20 cellular contexts compared by ENCODE assay signal in genomic region chr14:81537193-81537592, GRCh38. TPM values are rescaled to one million over a fixed set of nuclear protein-coding genes. Genes with fewer than 3 reads are reported as not detected.
A peak's percentile ranks its signal among the peaks of the same experiment; 100 is the strongest.
DNase-seq lines count a peak whose midpoint lies in the region; ATAC-seq and TF ChIP-seq lines count a peak whose summit lies in the region.
"Had no signal": no experiment of that assay in that cellular context is flagged by ENCODE, and none has a peak within 500 bp of the region (broad histone marks: within the 10 kb centered on the region; RNA-seq: fewer than 3 reads in every experiment).

No MANE protein-coding gene starts in this region.

- peaks cover 8 to 24% of the 10 kb centered on the region in 2 donors for H3K36me3 Mint-ChIP-seq in activated naive CD4-positive, alpha-beta T cell treated with anti-CD3 and anti-CD28 coated beads, Interleukin-2, amount 50 U/mL, for 72 hours

- DNase-seq in DMS53 (lab: John Stamatoyannopoulos, UW) = peak; percentile 73
- DNase-seq in hepatocyte (ENCODE audit: low spot score) = no peak
- DNase-seq in thoracic aorta (ENCODE audit: low spot score) = no peak
- no peak for DNase-seq in NCI-H748 treated with DMSO at 0.1 percent for 48 hours (lab: John Stamatoyannopoulos, UW)
- DNase-seq in activated naive CD4-positive, alpha-beta T cell treated with anti-CD3 and anti-CD28 coated beads, Interleukin-2, amount 50 U/mL, for 72 hours (ENCODE audit: low spot score in 2 of 2) = no peak
- DNase-seq in smooth muscle cell (lab: John Stamatoyannopoulos, UW; ENCODE audit: unreplicated experiment) = no peak
- DNase-seq: CD4-positive, CD25-positive, alpha-beta regulatory T cell; COR-L47; DMS 273 treated with DMSO at 0.1 percent for 48 hours; GM23248; H9; HFFc6; Kasumi-1; MG63; NCI-H1436 treated with DMSO at 0.1 percent for 48 hours; NCI-H2029 treated with DMSO at 0.1 percent for 48 hours; NCI-H524 treated with DMSO at 0.1 percent for 48 hours; OCI-M1 had no signal

- TF ChIP-seq CTCF in VCaP (conservative IDR thresholded peaks at IDR 0.05) (no peak), hepatocyte (IDR thresholded peaks at IDR 0.05; ENCODE audit: poor library complexity) (no peak), thoracic aorta (IDR thresholded peaks at IDR 0.05) (no peak), smooth muscle cell (IDR thresholded peaks at IDR 0.05; ENCODE audit: borderline replicate concordance, insufficient read depth, poor library complexity, severe bottlenecking) (no peak)

- H4K20me1 ChIP-seq in hepatocyte (ENCODE audit: insufficient read depth, poor library complexity, severe bottlenecking) (peaks cover 8% of the 10 kb centered on the region), smooth muscle cell (ENCODE audit: low read depth) (peaks cover 10% of the 10 kb centered on the region)

- H3K27ac Mint-ChIP-seq in activated naive CD4-positive, alpha-beta T cell treated with anti-CD3 and anti-CD28 coated beads, Interleukin-2, amount 50 U/mL, for 72 hours = no peak overlapping the region
- H3K27ac Mint-ChIP-seq: CD4-positive, CD25-positive, alpha-beta regulatory T cell; H9; HFFc6 had no signal

- no peak overlapping the region for H3K4me3 ChIP-seq in hepatocyte
- H3K4me3 ChIP-seq in thoracic aorta = no peak overlapping the region
- H3K4me3 ChIP-seq in smooth muscle cell = no peak overlapping the region
- H3K4me3 ChIP-seq: GM23248, MG63 had no signal

- H3K4me1 ChIP-seq in hepatocyte (ENCODE audit: insufficient read depth) (peaks cover 14% of the 10 kb centered on the region), thoracic aorta (ENCODE audit: control insufficient read depth in 1 of 2, low read depth in 2 of 2) (peaks cover 5 to 38% of the 10 kb centered on the region in 2 donors), smooth muscle cell (ENCODE audit: low read depth) (peaks cover 8% of the 10 kb centered on the region)

- H3F3A ChIP-seq in smooth muscle cell (ENCODE audit: low read depth) = no peaks in the 10 kb centered on the region

- ATAC-seq in thoracic aorta (ENCODE audit: insufficient number of reproducible peaks, low FRiP score, low read depth) = no peak
- ATAC-seq in activated naive CD4-positive, alpha-beta T cell treated with anti-CD3 and anti-CD28 coated beads, Interleukin-2, amount 50 U/mL, for 72 hours = no peak
- ATAC-seq: Right ventricle myocardium inferior had no signal

- peaks cover 4% of the 10 kb centered on the region in 2 donors for H3K9me3 Mint-ChIP-seq in activated naive CD4-positive, alpha-beta T cell treated with anti-CD3 and anti-CD28 coated beads, Interleukin-2, amount 50 U/mL, for 72 hours

- H3K36me3 ChIP-seq in hepatocyte (replicated peaks; ENCODE audit: insufficient read depth, low read depth) (no peaks in the 10 kb centered on the region), thoracic aorta (no peaks in the 10 kb centered on the region), smooth muscle cell (ENCODE audit: low read depth) (no peaks in the 10 kb centered on the region)
- H3K36me3 ChIP-seq: MG63 had no signal

- no peak overlapping the region for H3K9ac ChIP-seq in smooth muscle cell (ENCODE audit: low read depth)
- H3K9ac ChIP-seq: GM23248 had no signal

- H3K79me2 ChIP-seq in hepatocyte (peaks cover 12% of the 10 kb centered on the region), smooth muscle cell (ENCODE audit: low read depth) (peaks cover 14% of the 10 kb centered on the region)

- 42% methylated on average over 2 of the region's 2 CpGs for WGBS in hepatocyte (ENCODE audit: low lambda C conversion rate, missing lambda C conversion rate)
- 75% methylated on average over 2 of the region's 2 CpGs for WGBS in smooth muscle cell (ENCODE audit: low lambda C conversion rate)

- H3K27ac ChIP-seq in VCaP (peak overlapping the region; percentile 91), hepatocyte (peak overlapping the region; percentile 81), thoracic aorta (peak overlapping the region; percentile 39 to 45), smooth muscle cell (ENCODE audit: low read depth) (no peak overlapping the region)
- H3K27ac ChIP-seq: GM23248 had no signal

- no peaks in the 10 kb centered on the region for H3K9me2 ChIP-seq in hepatocyte (replicated peaks; ENCODE audit: insufficient read depth)

- H3K4me2 ChIP-seq in hepatocyte = peak overlapping the region; percentile 5
- no peak overlapping the region for H3K4me2 ChIP-seq in smooth muscle cell

- H2AFZ ChIP-seq in hepatocyte (no peak overlapping the region), smooth muscle cell (ENCODE audit: low read depth) (no peak overlapping the region)
- H2AFZ ChIP-seq: GM23248 had no signal

- H3K27me3 ChIP-seq in hepatocyte (no peaks in the 10 kb centered on the region), thoracic aorta (replicated peaks; ENCODE audit: insufficient read depth) (no peaks in the 10 kb centered on the region), smooth muscle cell (ENCODE audit: low read depth) (no peaks in the 10 kb centered on the region)
- H3K27me3 ChIP-seq: MG63 had no signal

- no peaks in the 10 kb centered on the region for H3K9me3 ChIP-seq in hepatocyte (ENCODE audit: low read depth)
- H3K9me3 ChIP-seq in thoracic aorta = no peaks in the 10 kb centered on the region
- no peaks in the 10 kb centered on the region for H3K9me3 ChIP-seq in smooth muscle cell (replicated peaks; ENCODE audit: low read depth)
- H3K9me3 ChIP-seq: MG63 had no signal

RNA-seq across cellular contexts. Expression of gene SEL1L, which starts 3.5 kb away (rescaled TPM):
- total RNA-seq in hepatocyte (89.4 and 90.6 TPM in 2 replicates), thoracic aorta (10 to 100 TPM; 57.1 to 71.5 TPM), smooth muscle cell (78.0 and 78.8 TPM in 2 replicates)
- polyA plus RNA-seq in hepatocyte (53.0 and 53.3 TPM in 2 replicates), smooth muscle cell (35.2 and 36.8 TPM in 2 replicates)
- 10 to 100 TPM; 46.8 to 67.1 TPM for total RNA-seq in activated naive CD4-positive, alpha-beta T cell treated with anti-CD3 and anti-CD28 coated beads, Interleukin-2, amount 50 U/mL, for 72 hours
